ENCODE assay signal across 23 cellular contexts in the genomic region with DNA sequence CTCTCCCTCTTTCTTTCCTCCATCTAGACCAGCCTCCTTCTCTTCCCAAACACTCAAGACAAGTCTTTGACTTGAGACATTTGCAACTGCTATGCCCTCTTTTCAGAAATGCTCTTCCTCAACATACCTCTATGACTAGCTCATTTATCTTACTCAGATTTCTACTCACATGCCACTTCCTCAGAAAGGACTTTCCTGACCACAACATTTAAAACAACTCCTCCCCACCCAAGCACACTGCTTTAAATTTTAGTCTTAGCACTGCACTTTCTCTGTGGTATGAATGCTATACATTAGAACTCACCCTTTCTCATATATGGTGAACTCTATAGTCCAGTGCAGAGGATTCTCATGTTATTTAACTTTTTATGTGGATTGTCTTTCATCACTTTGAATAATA. TPM values are rescaled to one million over a fixed set of nuclear protein-coding genes. Genes with fewer than 3 reads are reported as not detected.
DNase-seq lines count a peak whose midpoint lies in the region; ATAC-seq, FAIRE-seq and TF ChIP-seq lines count a peak whose summit lies in the region.
"Had no signal": no experiment of that assay in that cellular context is flagged by ENCODE, and none has a peak within 500 bp of the region (broad histone marks: within the 10 kb centered on the region; RNA-seq: fewer than 3 reads in every experiment).

No MANE protein-coding gene starts in this region.

- H3K4me1 ChIP-seq in endothelial cell of umbilical vein (ENCODE audit: control insufficient read depth, extremely low read depth, insufficient read depth, low read length), result no peaks in the 10 kb centered on the region

- H4K20me1 ChIP-seq in endothelial cell of umbilical vein (replicated peaks; ENCODE audit: control insufficient read depth, extremely low read depth, insufficient read depth, low read length), result no peaks in the 10 kb centered on the region

- H3K36me3 Mint-ChIP-seq in activated CD4-positive, alpha-beta T cell treated with anti-CD3 and anti-CD28 coated beads for 36 hours (ENCODE audit: low read depth), result no peaks in the 10 kb centered on the region
- no peaks in the 10 kb centered on the region for H3K36me3 Mint-ChIP-seq in effector memory CD8-positive, alpha-beta T cell (ENCODE audit: insufficient read depth)

- H3K4me3 ChIP-seq in endothelial cell of umbilical vein (replicated peaks in 1 of 3; ENCODE audit: insufficient read depth in 1 of 3, low read depth in 1 of 3, low read length in 3 of 3), result no peak overlapping the region
- H3K4me3 ChIP-seq: thoracic aorta had no signal

- POLR2A ChIA-PET in activated CD4-positive, alpha-beta T cell treated with anti-CD3 and anti-CD28 coated beads for 36 hours (lab: Charles Lee), result no interaction called here
- POLR2A ChIA-PET in endothelial cell of umbilical vein (lab: Charles Lee), result no interaction called here

- no peak overlapping the region for H3K27ac ChIP-seq in endothelial cell of umbilical vein (ENCODE audit: insufficient read depth, low read depth, low read length)
- H3K27ac ChIP-seq: thoracic aorta, VCaP had no signal

- no peak overlapping the region for H3K4me2 ChIP-seq in endothelial cell of umbilical vein (ENCODE audit: insufficient read depth, low read length)

- no peak for TF ChIP-seq CTCF in endothelial cell of umbilical vein (IDR thresholded peaks at IDR 0.05; ENCODE audit: extremely low read depth in 1 of 2, insufficient read depth in 1 of 2, low read depth in 1 of 2, low read length in 2 of 2)

- CTCF ChIA-PET in activated CD4-positive, alpha-beta T cell treated with anti-CD3 and anti-CD28 coated beads for 36 hours (lab: Charles Lee), result no interaction called here
- CTCF ChIA-PET in endothelial cell of umbilical vein (lab: Charles Lee), result no interaction called here

- peaks cover 7% of the 10 kb centered on the region for H3K27me3 Mint-ChIP-seq in activated CD4-positive, alpha-beta T cell treated with anti-CD3 and anti-CD28 coated beads for 36 hours
- no peaks in the 10 kb centered on the region for H3K27me3 Mint-ChIP-seq in effector memory CD8-positive, alpha-beta T cell

- no peaks in the 10 kb centered on the region for H3K9me3 Mint-ChIP-seq in activated CD4-positive, alpha-beta T cell treated with anti-CD3 and anti-CD28 coated beads for 36 hours (ENCODE audit: low read depth)
- peaks cover 0 to 6% of the 10 kb centered on the region in 2 donors for H3K9me3 Mint-ChIP-seq in effector memory CD8-positive, alpha-beta T cell
- H3K9me3 Mint-ChIP-seq: activated T-cell treated with anti-CD3 and anti-CD28 coated beads, Interleukin-2, amount 50 U/mL, for 4 hours had no signal

- H3K4me1 Mint-ChIP-seq in activated CD4-positive, alpha-beta T cell treated with anti-CD3 and anti-CD28 coated beads for 36 hours, result no peaks in the 10 kb centered on the region
- no peaks in the 10 kb centered on the region for H3K4me1 Mint-ChIP-seq in effector memory CD8-positive, alpha-beta T cell (ENCODE audit: low read depth in 2 of 2)

- BruUV-seq in endothelial cell of umbilical vein (replicated peaks; lab: Mats Ljungman, UMichigan), result no TSS peak

- H3K9me1 ChIP-seq in endothelial cell of umbilical vein (replicated peaks; ENCODE audit: control insufficient read depth, extremely low read depth, insufficient read depth, low read length), result no peaks in the 10 kb centered on the region

- ATAC-seq in activated CD4-positive, alpha-beta T cell treated with anti-CD3 and anti-CD28 coated beads for 36 hours, result peak; percentile 42
- no peak for ATAC-seq in effector memory CD8-positive, alpha-beta T cell (replicated peaks)
- ATAC-seq in HG02870 (IDR thresholded peaks at IDR 0.05; ENCODE audit: unreplicated experiment), result no peak
- ATAC-seq: activated T-cell treated with anti-CD3 and anti-CD28 coated beads, Interleukin-2, amount 50 U/mL, for 4 hours had no signal

- H3K4me3 Mint-ChIP-seq in activated CD4-positive, alpha-beta T cell treated with anti-CD3 and anti-CD28 coated beads for 36 hours, result no peak overlapping the region
- H3K4me3 Mint-ChIP-seq in effector memory CD8-positive, alpha-beta T cell, result no peak overlapping the region
- H3K4me3 Mint-ChIP-seq: activated naive CD8-positive, alpha-beta T cell; activated T-cell treated with anti-CD3 and anti-CD28 coated beads, Interleukin-2, amount 50 U/mL, for 4 hours had no signal

- no peak overlapping the region for H3K27ac Mint-ChIP-seq in activated CD4-positive, alpha-beta T cell treated with anti-CD3 and anti-CD28 coated beads for 36 hours
- H3K27ac Mint-ChIP-seq in effector memory CD8-positive, alpha-beta T cell, result no peak overlapping the region
- H3K27ac Mint-ChIP-seq: activated naive CD8-positive, alpha-beta T cell had no signal

- DNase-seq in activated CD4-positive, alpha-beta T cell treated with anti-CD3 and anti-CD28 coated beads for 36 hours, result no peak
- DNase-seq in activated CD4-positive, alpha-beta T cell treated with anti-CD3 and anti-CD28 coated beads for 1 hour, result no peak
- DNase-seq in OCI-M1 (lab: John Stamatoyannopoulos, UW) (peak; percentile 65), endothelial cell of umbilical vein (ENCODE audit: low read depth, low spot score) (no peak), renal cortical epithelial cell (ENCODE audit: low read depth) (peak; percentile 7), pons (ENCODE audit: low spot score) (no peak)
- DNase-seq in effector memory CD8-positive, alpha-beta T cell, result no peak
- DNase-seq: 8988T; activated CD4-positive, alpha-beta T cell treated with anti-CD3 and anti-CD28 coated beads, Interleukin-2, amount 50 U/mL, for 48 hours; activated T-cell treated with anti-CD3 and anti-CD28 coated beads, Interleukin-2, amount 50 U/mL, for 4 hours; Calu3; caudate nucleus; effector CD8-positive, alpha-beta T cell; hippocampal formation; kidney; NCI-H2029 had no signal

- H2AFZ ChIP-seq in endothelial cell of umbilical vein (ENCODE audit: low read depth, low read length), result peak overlapping the region; percentile 26

- H3K27me3 ChIP-seq in endothelial cell of umbilical vein (ENCODE audit: control insufficient read depth in 2 of 2, insufficient read depth in 2 of 2, low read length in 2 of 2), result no peaks in the 10 kb centered on the region

- no peak for TF ChIP-seq POLR2A in endothelial cell of umbilical vein (IDR thresholded peaks at IDR 0.05; ENCODE audit: low read depth, low read length)

- no peaks in the 10 kb centered on the region for H3K79me2 ChIP-seq in endothelial cell of umbilical vein (ENCODE audit: control insufficient read depth, insufficient read depth, low read length)

- peaks cover under 1% of the 10 kb centered on the region for H3K9me3 ChIP-seq in endothelial cell of umbilical vein (replicated peaks; ENCODE audit: control insufficient read depth, insufficient read depth, low read length)
- H3K9me3 ChIP-seq: thoracic aorta had no signal

- no peak overlapping the region for H3K9ac ChIP-seq in endothelial cell of umbilical vein (replicated peaks; ENCODE audit: extremely low read depth, insufficient read depth, low read length)

- dilution Hi-C loops in endothelial cell of umbilical vein (cut with MboI; ENCODE audit: extremely low pct_ligation_motif_present, low sequenced_read_pairs), result no loop called here

- FAIRE-seq in endothelial cell of umbilical vein (lab: Jason Lieb, UNC), result no peak
- FAIRE-seq: kidney had no signal

- intact Hi-C loops in activated CD4-positive, alpha-beta T cell treated with anti-CD3 and anti-CD28 coated beads for 36 hours (cut with DNase I, micrococcal nuclease), result no loop called here
- intact Hi-C loops in endothelial cell of umbilical vein (cut with micrococcal nuclease), result no loop called here

- no peaks in the 10 kb centered on the region for H3K36me3 ChIP-seq in endothelial cell of umbilical vein (ENCODE audit: control insufficient read depth in 2 of 2, extremely low read depth in 1 of 2, insufficient read depth in 2 of 2, low read length in 2 of 2)
- H3K36me3 ChIP-seq: thoracic aorta had no signal

TF ChIP-seq in endothelial cell of umbilical vein, 7 proteins besides CTCF, POLR2A, EP300 and RAD21:
- TF ChIP-seq POLR2AphosphoS5 (IDR thresholded peaks at IDR 0.05; ENCODE audit: insufficient read depth, low read depth, low read length), result no peak
- no peak for TF ChIP-seq EZH2 (IDR thresholded peaks at IDR 0.05; ENCODE audit: borderline replicate concordance, low read depth, low read length, severe bottlenecking)
- TF ChIP-seq MYC (IDR thresholded peaks at IDR 0.05; ENCODE audit: low read depth, low read length), result no peak
- TF ChIP-seq FOS (IDR thresholded peaks at IDR 0.05; ENCODE audit: borderline replicate concordance, insufficient read depth, low read length), result no peak
- no peak for TF ChIP-seq JUN (IDR thresholded peaks at IDR 0.05; ENCODE audit: borderline replicate concordance, insufficient read depth, insufficient read length, low read depth)
- no peak for TF ChIP-seq GATA2 (IDR thresholded peaks at IDR 0.05; ENCODE audit: insufficient read depth, insufficient read length, low read depth, low read length)
- TF ChIP-seq, protein P1, sequence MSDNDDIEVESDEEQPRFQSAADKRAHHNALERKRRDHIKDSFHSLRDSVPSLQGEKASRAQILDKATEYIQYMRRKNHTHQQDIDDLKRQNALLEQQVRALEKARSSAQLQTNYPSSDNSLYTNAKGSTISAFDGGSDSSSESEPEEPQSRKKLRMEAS (IDR thresholded peaks at IDR 0.05; ENCODE audit: insufficient read depth, insufficient read length), result no peak

RNA-seq across cellular contexts. Expression of a gene that starts 28.4 kb away (rescaled TPM):
- total RNA-seq in activated CD4-positive, alpha-beta T cell treated with anti-CD3 and anti-CD28 coated beads for 36 hours, result not detected
- total RNA-seq in endothelial cell of umbilical vein (34.5 and 42.1 TPM in 2 replicates), renal cortical epithelial cell (0.30 TPM in 1 of 2 replicates, not detected in the other)
- polyA plus RNA-seq in endothelial cell of umbilical vein, result 25.8 and 36.9 TPM in 2 replicates
- polyA plus RNA-seq in endothelial cell of umbilical vein (2011; cell fraction: cytosol; rRNA removed), result 20.6 and 24.5 TPM in 2 replicates
- polyA plus RNA-seq in endothelial cell of umbilical vein (2011; cell fraction: nucleus; rRNA removed), result 52.3 and 64.1 TPM in 2 replicates
- 0.80 and 0.90 TPM in 2 replicates for polyA plus RNA-seq in endothelial cell of umbilical vein (2012)
- 12.8 and 17.9 TPM in 2 replicates for polyA minus RNA-seq in endothelial cell of umbilical vein
- not detected for polyA minus RNA-seq in endothelial cell of umbilical vein (2011; cell fraction: cytosol; rRNA and poly(A)+ RNA removed)
- polyA minus RNA-seq in endothelial cell of umbilical vein (2011; cell fraction: nucleus; rRNA and poly(A)+ RNA removed), result 15.8 and 24.0 TPM in 2 replicates
- total RNA-seq: activated T-cell treated with anti-CD3 and anti-CD28 coated beads, Interleukin-2, amount 50 U/mL, for 4 hours; NCI-H460 had no signal
- polyA plus RNA-seq: BJ had no signal

RNA-seq across cellular contexts. Expression of a gene that starts 42.5 kb away (rescaled TPM):
- not detected for total RNA-seq in activated CD4-positive, alpha-beta T cell treated with anti-CD3 and anti-CD28 coated beads for 36 hours
- total RNA-seq in endothelial cell of umbilical vein (not detected in 2 replicates), renal cortical epithelial cell (not detected in 2 replicates)
- not detected in 2 replicates for polyA plus RNA-seq in endothelial cell of umbilical vein
- 0.11 and 0.13 TPM in 2 replicates for polyA plus RNA-seq in endothelial cell of umbilical vein (2011; cell fraction: cytosol; rRNA removed)
- not detected in 2 replicates for polyA plus RNA-seq in endothelial cell of umbilical vein (2011; cell fraction: nucleus; rRNA removed)
- polyA plus RNA-seq in endothelial cell of umbilical vein (2012), result not detected in 2 replicates
- polyA minus RNA-seq in endothelial cell of umbilical vein, result not detected in 2 replicates
- not detected for polyA minus RNA-seq in endothelial cell of umbilical vein (2011; cell fraction: cytosol; rRNA and poly(A)+ RNA removed)
- polyA minus RNA-seq in endothelial cell of umbilical vein (2011; cell fraction: nucleus; rRNA and poly(A)+ RNA removed), result not detected in 2 replicates
- total RNA-seq: activated T-cell treated with anti-CD3 and anti-CD28 coated beads, Interleukin-2, amount 50 U/mL, for 4 hours; Calu3; fibroblast of villous mesenchyme; kidney; NCI-H460; thoracic aorta had no signal
- polyA plus RNA-seq: BJ had no signal

Comparison
In these comparisons a context has a peak if more than half of its experiments do, and no peak if none do; other contexts are left out.
1. DNase-seq: peak in OCI-M1 (single experiment) and renal cortical epithelial cell (single experiment); none in activated CD4-positive, alpha-beta T cell treated with anti-CD3 and anti-CD28 coated beads for 36 hours (single experiment), activated CD4-positive, alpha-beta T cell treated with anti-CD3 and anti-CD28 coated beads for 1 hour (single experiment), endothelial cell of umbilical vein (single experiment), effector memory CD8-positive, alpha-beta T cell (0 of 3) and pons (single experiment).
2. RNA of a gene that starts 28.4 kb away (total RNA-seq): 34.5 to 42.1 TPM in endothelial cell of umbilical vein; 0.30 TPM in renal cortical epithelial cell and not detected in activated CD4-positive, alpha-beta T cell treated with anti-CD3 and anti-CD28 coated beads for 36 hours; every median in the first group is over 10 times any median in the second.